Comparison of ENCODE assay signal across 15 cellular contexts in genomic region chr2:8652774-8653426, GRCh38.
"Had no signal": no experiment of that assay in that cellular context is flagged by ENCODE, and none has a peak within 500 bp of the region (broad histone marks: within the 10 kb centered on the region; RNA-seq: fewer than 3 reads in every experiment).

No MANE protein-coding gene starts in this region.

- H3K27me3 Mint-ChIP-seq: central memory CD8-positive, alpha-beta T cell had no signal

- H3K9me3 Mint-ChIP-seq: activated CD8-positive, alpha-beta T cell treated with anti-CD3 and anti-CD28 coated beads for 36 hours; activated T-cell treated with anti-CD3 and anti-CD28 coated beads, Interleukin-2, amount 50 U/mL, for 4 hours; central memory CD8-positive, alpha-beta T cell; immature natural killer cell had no signal

- H3K4me3 ChIP-seq: coronary artery, gastroesophageal sphincter, heart left ventricle had no signal

- H3K4me3 Mint-ChIP-seq: activated CD8-positive, alpha-beta T cell treated with anti-CD3 and anti-CD28 coated beads for 36 hours; activated T-cell treated with anti-CD3 and anti-CD28 coated beads, Interleukin-2, amount 50 U/mL, for 4 hours; central memory CD8-positive, alpha-beta T cell; immature natural killer cell; stimulated activated naive B cell treated with anti-CD40 and anti-IgM and Interleukin-4, amounts not matched to agents 10 μg/mL and 1 μg/mL and 100 μg/mL, for 72 hours had no signal

- H3K27ac ChIP-seq: brain microvascular endothelial cell, coronary artery, gastroesophageal sphincter, heart left ventricle had no signal

- ATAC-seq: activated CD8-positive, alpha-beta T cell treated with anti-CD3 and anti-CD28 coated beads for 36 hours; activated T-cell treated with anti-CD3 and anti-CD28 coated beads, Interleukin-2, amount 50 U/mL, for 4 hours; esophagus mucosa; gastroesophageal sphincter; heart left ventricle had no signal

- H3K27ac Mint-ChIP-seq: activated CD8-positive, alpha-beta T cell treated with anti-CD3 and anti-CD28 coated beads for 36 hours; immature natural killer cell; stimulated activated naive B cell treated with anti-CD40 and anti-IgM and Interleukin-4, amounts not matched to agents 10 μg/mL and 1 μg/mL and 100 μg/mL, for 72 hours had no signal

- H3K27me3 ChIP-seq: brain microvascular endothelial cell, gastroesophageal sphincter, heart left ventricle had no signal

- DNase-seq: activated CD4-positive, alpha-beta T cell treated with anti-CD3 and anti-CD28 coated beads for 48 hours; activated CD4-positive, CD25-positive, alpha-beta regulatory T cell; activated CD8-positive, alpha-beta T cell treated with anti-CD3 and anti-CD28 coated beads for 36 hours; activated naive CD4-positive, alpha-beta T cell treated with anti-CD3 and anti-CD28 coated beads, Interleukin-2, amount 50 U/mL, for 16 hours; activated T-cell treated with anti-CD3 and anti-CD28 coated beads, Interleukin-2, amount 50 U/mL, for 4 hours; brain microvascular endothelial cell; heart left ventricle; immature natural killer cell; stimulated activated naive B cell treated with anti-CD40 and anti-IgM and Interleukin-4, amounts not matched to agents 10 μg/mL and 1 μg/mL and 100 μg/mL, for 72 hours; T-helper 1 cell; T1000 had no signal

- H3K4me1 ChIP-seq: gastroesophageal sphincter, heart left ventricle had no signal

- H3K36me3 ChIP-seq: brain microvascular endothelial cell, gastroesophageal sphincter, heart left ventricle had no signal

- H3K9me3 ChIP-seq: gastroesophageal sphincter, heart left ventricle had no signal

- H3K36me3 Mint-ChIP-seq: immature natural killer cell had no signal
